ENCODE assay signal across 17 cellular contexts in genomic region chr3:105979961-105980360, GRCh38.
"Had no signal": no experiment of that assay in that cellular context is flagged by ENCODE, and none has a peak within 500 bp of the region (broad histone marks: within the 10 kb centered on the region; RNA-seq: fewer than 3 reads in every experiment).

No MANE protein-coding gene starts in this region.

- ATAC-seq: gastrocnemius medialis; heart right ventricle; left lobe of liver; mucosa of descending colon; naive thymus-derived CD8-positive, alpha-beta T cell had no signal

- H3K27ac ChIP-seq: colonic mucosa, gastrocnemius medialis, heart right ventricle, neutrophil, right atrium auricular region, sigmoid colon, skin epidermis had no signal

- H3K36me3 ChIP-seq: colonic mucosa, gastrocnemius medialis, heart right ventricle, neutrophil, right atrium auricular region, sigmoid colon had no signal

- H3K9me3 ChIP-seq: colonic mucosa, gastrocnemius medialis, neutrophil, sigmoid colon had no signal

- H3K4me3 ChIP-seq: colonic mucosa, gastrocnemius medialis, heart right ventricle, mucosa of descending colon, right atrium auricular region, sigmoid colon, skin epidermis had no signal

- DNase-seq: colonic mucosa; dermis blood vessel endothelial cell; erythroblast; gastrocnemius medialis; heart right ventricle; hypothalamus; islet precursor cell; mucosa of descending colon; naive thymus-derived CD8-positive, alpha-beta T cell; posterior cingulate gyrus; sigmoid colon; stimulated activated CD4-positive, alpha-beta T cell treated with anti-CD3 and anti-CD28 coated beads, Interleukin-12 subunit alpha, Interleukin-12 subunit beta, amount 100 ng/mL, for 4 hours; stimulated activated naive CD4-positive, alpha-beta T cell had no signal

- H3K27me3 ChIP-seq: colonic mucosa, gastrocnemius medialis, heart right ventricle, neutrophil, right atrium auricular region, sigmoid colon had no signal

- H3K4me1 ChIP-seq: colonic mucosa, gastrocnemius medialis, heart right ventricle, right atrium auricular region had no signal
